In the genomic region with DNA sequence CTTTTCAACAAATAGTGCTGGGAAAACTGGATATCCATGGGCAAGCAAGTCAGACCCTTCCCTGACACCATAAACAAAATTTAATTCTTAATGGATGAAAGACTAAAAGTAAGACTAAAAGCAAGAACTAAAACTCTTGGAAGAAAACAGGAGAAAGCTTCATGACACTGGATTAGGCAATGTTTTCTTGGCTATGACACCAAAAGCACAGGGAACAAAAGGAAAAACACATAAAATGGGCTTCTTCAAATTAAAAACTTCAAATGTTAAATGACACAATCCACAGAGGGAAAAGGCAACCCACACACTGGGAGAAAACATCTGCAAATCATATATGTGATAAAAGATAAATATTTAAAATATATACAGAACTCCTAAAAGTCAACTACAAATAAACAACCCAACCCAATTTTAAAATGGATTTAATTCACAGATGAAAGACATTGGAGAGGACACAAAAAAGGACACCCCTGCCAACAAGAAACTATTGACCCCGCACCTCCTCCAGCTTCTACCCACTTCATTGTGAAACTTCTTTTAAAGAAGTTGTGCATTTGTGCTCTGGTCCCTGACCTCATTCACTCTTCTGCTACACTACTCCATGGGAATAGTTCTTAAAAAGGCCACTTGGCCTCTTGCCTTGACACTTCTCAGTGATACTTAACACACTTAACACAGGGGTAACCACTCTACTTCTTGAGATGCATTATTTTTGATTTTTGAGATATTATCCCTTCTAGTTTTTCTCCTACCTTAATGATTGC, we compare ENCODE assay signal across 1 cellular context.
TF ChIP-seq lines count a peak whose summit lies in the region.

No MANE protein-coding gene starts in this region.

TF ChIP-seq in GM12878, 131 proteins besides CTCF, POLR2A, EP300 and RAD21 (continued from another document):
- TF ChIP-seq, protein P1, sequence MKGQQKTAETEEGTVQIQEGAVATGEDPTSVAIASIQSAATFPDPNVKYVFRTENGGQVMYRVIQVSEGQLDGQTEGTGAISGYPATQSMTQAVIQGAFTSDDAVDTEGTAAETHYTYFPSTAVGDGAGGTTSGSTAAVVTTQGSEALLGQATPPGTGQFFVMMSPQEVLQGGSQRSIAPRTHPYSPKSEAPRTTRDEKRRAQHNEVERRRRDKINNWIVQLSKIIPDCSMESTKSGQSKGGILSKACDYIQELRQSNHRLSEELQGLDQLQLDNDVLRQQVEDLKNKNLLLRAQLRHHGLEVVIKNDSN (IDR thresholded peaks at IDR 0.05; ENCODE audit: borderline replicate concordance, extremely low read length, insufficient read depth, low read depth, low read length) = no peak
- TF ChIP-seq JUNB (IDR thresholded peaks at IDR 0.05) = 0 out of 2 replicates have a peak, but pooled peaks have one; percentile 15
- TF ChIP-seq IKZF2 (IDR thresholded peaks at IDR 0.05) = peak in 1 of 2 experiments; percentile 19; a peak in 1 of 4 replicates
